ENCODE assay signal across 8 cellular contexts in the genomic region with DNA sequence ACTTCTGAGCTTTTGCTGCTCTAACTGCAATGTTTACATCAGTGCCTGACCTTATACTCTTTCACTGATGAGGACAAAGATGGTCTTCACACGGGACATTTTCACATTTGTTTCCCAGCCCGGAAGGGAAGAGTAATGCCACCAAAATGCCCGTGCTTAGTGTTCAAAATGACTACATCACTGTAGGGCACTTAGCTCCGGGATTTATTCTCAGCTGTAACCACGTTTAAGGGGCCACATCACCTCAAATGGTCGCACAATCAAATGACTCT. TPM values are rescaled to one million over a fixed set of nuclear protein-coding genes. Genes with fewer than 3 reads are reported as not detected.
A peak's percentile ranks its signal among the peaks of the same experiment; 100 is the strongest.
DNase-seq lines count a peak whose midpoint lies in the region; ATAC-seq and TF ChIP-seq lines count a peak whose summit lies in the region.

No MANE protein-coding gene starts in this region.

- no peak for DNase-seq in activated CD4-positive, alpha-beta T cell treated with anti-CD3 and anti-CD28 coated beads for 36 hours
- DNase-seq in activated CD4-positive, alpha-beta T cell treated with anti-CD3 and anti-CD28 coated beads, Interleukin-2, amount 50 U/mL, for 48 hours, result no peak
- DNase-seq in activated naive CD8-positive, alpha-beta T cell treated with anti-CD3 and anti-CD28 coated beads for 36 hours, result no peak
- DNase-seq in testis (no peak), OCI-M1 (lab: John Stamatoyannopoulos, UW) (no peak), HK-2 (ENCODE audit: unreplicated experiment) (no peak), DMS53 treated with DMSO at 0.1 percent for 48 hours (lab: John Stamatoyannopoulos, UW; ENCODE audit: unreplicated experiment) (no peak)

- H3K9me3 Mint-ChIP-seq in activated CD4-positive, alpha-beta T cell treated with anti-CD3 and anti-CD28 coated beads for 36 hours (ENCODE audit: low read depth), result no peaks in the 10 kb centered on the region
- H3K9me3 Mint-ChIP-seq in activated naive CD8-positive, alpha-beta T cell treated with anti-CD3 and anti-CD28 coated beads for 36 hours, result no peaks in the 10 kb centered on the region

- peak overlapping the region in 1 of 2 donors; percentile 74 for H3K4me3 ChIP-seq in testis

- intact Hi-C loops in activated CD4-positive, alpha-beta T cell treated with anti-CD3 and anti-CD28 coated beads for 36 hours (cut with DNase I, micrococcal nuclease), result loop anchor here (5.0 kb wide), 3 partner anchors 203 to 403 kb away; a partner anchor contains a TSS
- intact Hi-C loops in testis (cut with DNase I; ENCODE audit: low total_unique reads), result loop anchor here (5.0 kb wide), 1 partner anchor 97 kb away; a partner anchor contains a TSS

- H3K36me3 Mint-ChIP-seq in activated CD4-positive, alpha-beta T cell treated with anti-CD3 and anti-CD28 coated beads for 36 hours (ENCODE audit: low read depth), result no peaks in the 10 kb centered on the region
- H3K36me3 Mint-ChIP-seq in activated naive CD8-positive, alpha-beta T cell treated with anti-CD3 and anti-CD28 coated beads for 36 hours, result no peaks in the 10 kb centered on the region

- peak overlapping the region; percentile 63 for H3K4me3 Mint-ChIP-seq in activated CD4-positive, alpha-beta T cell treated with anti-CD3 and anti-CD28 coated beads for 36 hours
- peak overlapping the region; percentile 71 for H3K4me3 Mint-ChIP-seq in activated naive CD8-positive, alpha-beta T cell treated with anti-CD3 and anti-CD28 coated beads for 36 hours

- no peak for TF ChIP-seq POLR2A in testis (IDR thresholded peaks at IDR 0.05)

- no peak for TF ChIP-seq CTCF in testis (IDR thresholded peaks at IDR 0.05)

- H3K27me3 ChIP-seq in layer of hippocampus (ENCODE audit: control insufficient read depth, insufficient read depth, low read length) (no peaks in the 10 kb centered on the region), testis (no peaks in the 10 kb centered on the region)

- H3K4me1 Mint-ChIP-seq in activated CD4-positive, alpha-beta T cell treated with anti-CD3 and anti-CD28 coated beads for 36 hours, result peaks cover 58% of the 10 kb centered on the region
- H3K4me1 Mint-ChIP-seq in activated naive CD8-positive, alpha-beta T cell treated with anti-CD3 and anti-CD28 coated beads for 36 hours, result peaks cover 44% of the 10 kb centered on the region

- no peak for ATAC-seq in activated CD4-positive, alpha-beta T cell treated with anti-CD3 and anti-CD28 coated beads for 36 hours

- POLR2A ChIA-PET in activated CD4-positive, alpha-beta T cell treated with anti-CD3 and anti-CD28 coated beads for 36 hours (lab: Charles Lee), result interaction anchor here (0.8 kb wide), 1 partner anchor 111 kb away, joined by 4 read pairs; no protein-coding TSS in a partner anchor

- H3K9me3 ChIP-seq in testis, result no peaks in the 10 kb centered on the region

- H3K27me3 Mint-ChIP-seq in activated CD4-positive, alpha-beta T cell treated with anti-CD3 and anti-CD28 coated beads for 36 hours, result no peaks in the 10 kb centered on the region
- no peaks in the 10 kb centered on the region for H3K27me3 Mint-ChIP-seq in activated naive CD8-positive, alpha-beta T cell treated with anti-CD3 and anti-CD28 coated beads for 36 hours

- peaks cover 29% of the 10 kb centered on the region for H3K4me1 ChIP-seq in testis

- H3K27ac ChIP-seq in layer of hippocampus (ENCODE audit: low read depth, low read length) (peak overlapping the region; percentile 91), testis (peak overlapping the region; percentile 86 to 95)

- CTCF ChIA-PET in activated CD4-positive, alpha-beta T cell treated with anti-CD3 and anti-CD28 coated beads for 36 hours (lab: Charles Lee), result interaction anchor here (0.5 to 6.0 kb wide), 9 partner anchors 13 to 1329 kb away, joined by 3 to 145 read pairs (median 3); a partner anchor contains a TSS

- no peaks in the 10 kb centered on the region for H3K36me3 ChIP-seq in testis (ENCODE audit: low read depth, missing control alignments)

- 16 to 20% methylated on average over 6 of the region's 6 CpGs for WGBS in testis, 2 donors

- peak overlapping the region; percentile 72 for H3K27ac Mint-ChIP-seq in activated CD4-positive, alpha-beta T cell treated with anti-CD3 and anti-CD28 coated beads for 36 hours
- peak overlapping the region; percentile 84 for H3K27ac Mint-ChIP-seq in activated naive CD8-positive, alpha-beta T cell treated with anti-CD3 and anti-CD28 coated beads for 36 hours

RNA-seq across cellular contexts. Expression of a gene that starts 2.9 kb away (rescaled TPM):
- total RNA-seq in activated CD4-positive, alpha-beta T cell treated with anti-CD3 and anti-CD28 coated beads for 36 hours, result not detected
- total RNA-seq in activated naive CD8-positive, alpha-beta T cell treated with anti-CD3 and anti-CD28 coated beads for 36 hours, result not detected
- 100 to 1,000 TPM; 133 to 449 TPM for total RNA-seq in testis
- polyA plus RNA-seq in testis (ENCODE audit: insufficient read depth, low read depth, low replicate concordance), result 695 TPM

RNA-seq across cellular contexts. Expression of a gene that starts 56.4 kb away (rescaled TPM):
- total RNA-seq in activated CD4-positive, alpha-beta T cell treated with anti-CD3 and anti-CD28 coated beads for 36 hours, result 10 to 100 TPM; 11.1 to 12.2 TPM
- total RNA-seq in activated naive CD8-positive, alpha-beta T cell treated with anti-CD3 and anti-CD28 coated beads for 36 hours, result 1 to 10 TPM; 6.9 to 8.4 TPM
- total RNA-seq in testis, result 10 to 100 TPM; 11.0 to 13.2 TPM
- 13.0 TPM for polyA plus RNA-seq in testis (ENCODE audit: insufficient read depth, low read depth, low replicate concordance)

Comparison
In these comparisons a context has a peak if more than half of its experiments do, and no peak if none do; other contexts are left out.
1. RNA of a gene that starts 2.9 kb away (total RNA-seq): 133 to 449 TPM in testis; not detected in activated CD4-positive, alpha-beta T cell treated with anti-CD3 and anti-CD28 coated beads for 36 hours and not detected in activated naive CD8-positive, alpha-beta T cell treated with anti-CD3 and anti-CD28 coated beads for 36 hours; every median in the first group is over 100 times any median in the second.